8 cellular contexts compared by ENCODE assay signal in genomic region chr5:143401846-143402463, GRCh38. TPM values are rescaled to one million over a fixed set of nuclear protein-coding genes. Genes with fewer than 3 reads are reported as not detected.
DNase-seq lines count a peak whose midpoint lies in the region; ATAC-seq and TF ChIP-seq lines count a peak whose summit lies in the region.

No MANE protein-coding gene starts in this region.

- TF ChIP-seq CTCF in smooth muscle cell (IDR thresholded peaks at IDR 0.05; ENCODE audit: borderline replicate concordance, insufficient read depth, poor library complexity, severe bottlenecking), result no peak
- TF ChIP-seq CTCF in GM13976 (IDR thresholded peaks at IDR 0.05; ENCODE audit: borderline replicate concordance, control extremely low read depth, extremely low read depth, insufficient read depth, missing control alignments), result no peak

- H3K27ac ChIP-seq in smooth muscle cell (ENCODE audit: low read depth), result peak overlapping the region; percentile 100

- peak overlapping the region; percentile 89 for H3K4me2 ChIP-seq in smooth muscle cell

- H3K27me3 ChIP-seq in smooth muscle cell (ENCODE audit: low read depth), result no peaks in the 10 kb centered on the region

- H3K36me3 ChIP-seq in smooth muscle cell (ENCODE audit: low read depth), result no peaks in the 10 kb centered on the region

- H3K27ac Mint-ChIP-seq in stimulated activated naive CD8-positive, alpha-beta T cell treated with anti-CD3 and anti-CD28 coated beads, Interleukin-15, Interleukin-2, amounts not matched to agents 100 ng/mL and 50 ng/mL, for 24 hours, result peak overlapping the region; percentile 88
- H3K27ac Mint-ChIP-seq in activated T-helper 2 cell treated with anti-CD3 and anti-CD28 coated beads, Interferon-gamma antibody, Interleukin-2, Interleukin-4, amounts not matched to agents 10 μg/mL and 5 μg/mL and 100 μg/mL, durations not matched to agents 14 hours and 24 hours and 36 hours, result peak overlapping the region; percentile 60

- in situ Hi-C loops in GM13976 (cut with MboI; ENCODE audit: low sequenced_read_pairs, unreplicated experiment), result loop anchor here (10.0 to 25.0 kb wide), 2 partner anchors 423 to 560 kb away; no protein-coding TSS in a partner anchor

- H3K4me1 ChIP-seq in smooth muscle cell (ENCODE audit: low read depth), result peaks cover 41% of the 10 kb centered on the region

- 15% methylated on average over 19 of the region's 19 CpGs for WGBS in smooth muscle cell (ENCODE audit: low lambda C conversion rate)

- peak overlapping the region; percentile 96 for H3K9ac ChIP-seq in smooth muscle cell (ENCODE audit: low read depth)

- ATAC-seq in stimulated activated naive CD8-positive, alpha-beta T cell treated with anti-CD3 and anti-CD28 coated beads, Interleukin-15, Interleukin-2, amounts not matched to agents 100 U/mL and 50 U/mL, for 24 hours, result no peak

- H3F3A ChIP-seq in smooth muscle cell (ENCODE audit: low read depth), result peaks cover 6% of the 10 kb centered on the region

- peaks cover 58% of the 10 kb centered on the region for H4K20me1 ChIP-seq in smooth muscle cell (ENCODE audit: low read depth)

- no peaks in the 10 kb centered on the region for H3K9me3 ChIP-seq in smooth muscle cell (replicated peaks; ENCODE audit: low read depth)

- no peak for DNase-seq in stimulated activated naive CD8-positive, alpha-beta T cell treated with anti-CD3 and anti-CD28 coated beads, Interleukin-15, Interleukin-2, amounts not matched to agents 100 U/mL and 50 U/mL, for 24 hours
- peak; percentile 20 for DNase-seq in activated T-helper 2 cell treated with anti-CD3 and anti-CD28 coated beads, Interferon-gamma antibody, Interleukin-2, Interleukin-4, amounts not matched to agents 10 μg/mL and 5 μg/mL and 100 μg/mL, durations not matched to agents 14 hours and 24 hours and 36 hours (ENCODE audit: low spot score)
- no peak for DNase-seq in smooth muscle cell (lab: John Stamatoyannopoulos, UW; ENCODE audit: unreplicated experiment)
- no peak for DNase-seq in LoVo (ENCODE audit: low spot score)
- no peak for DNase-seq in D341Med (ENCODE audit: low spot score)
- no peak for DNase-seq in GM13976 (ENCODE audit: low spot score)

- peaks cover 63% of the 10 kb centered on the region for H3K4me1 Mint-ChIP-seq in stimulated activated naive CD8-positive, alpha-beta T cell treated with anti-CD3 and anti-CD28 coated beads, Interleukin-15, Interleukin-2, amounts not matched to agents 100 ng/mL and 50 ng/mL, for 24 hours (ENCODE audit: low read depth)
- H3K4me1 Mint-ChIP-seq in activated T-helper 2 cell treated with anti-CD3 and anti-CD28 coated beads, Interferon-gamma antibody, Interleukin-2, Interleukin-4, amounts not matched to agents 10 μg/mL and 5 μg/mL and 100 μg/mL, durations not matched to agents 14 hours and 24 hours and 36 hours (ENCODE audit: low read depth), result peaks cover 47% of the 10 kb centered on the region

- H3K27me3 Mint-ChIP-seq in stimulated activated naive CD8-positive, alpha-beta T cell treated with anti-CD3 and anti-CD28 coated beads, Interleukin-15, Interleukin-2, amounts not matched to agents 100 ng/mL and 50 ng/mL, for 24 hours, result no peaks in the 10 kb centered on the region
- no peaks in the 10 kb centered on the region for H3K27me3 Mint-ChIP-seq in activated T-helper 2 cell treated with anti-CD3 and anti-CD28 coated beads, Interferon-gamma antibody, Interleukin-2, Interleukin-4, amounts not matched to agents 10 μg/mL and 5 μg/mL and 100 μg/mL, durations not matched to agents 14 hours and 24 hours and 36 hours (ENCODE audit: low read depth)

- peaks cover 38% of the 10 kb centered on the region for H3K36me3 Mint-ChIP-seq in stimulated activated naive CD8-positive, alpha-beta T cell treated with anti-CD3 and anti-CD28 coated beads, Interleukin-15, Interleukin-2, amounts not matched to agents 100 ng/mL and 50 ng/mL, for 24 hours (ENCODE audit: low read depth)
- peaks cover 57% of the 10 kb centered on the region for H3K36me3 Mint-ChIP-seq in activated T-helper 2 cell treated with anti-CD3 and anti-CD28 coated beads, Interferon-gamma antibody, Interleukin-2, Interleukin-4, amounts not matched to agents 10 μg/mL and 5 μg/mL and 100 μg/mL, durations not matched to agents 14 hours and 24 hours and 36 hours (ENCODE audit: low read depth)

- no peaks in the 10 kb centered on the region for H3K9me3 Mint-ChIP-seq in stimulated activated naive CD8-positive, alpha-beta T cell treated with anti-CD3 and anti-CD28 coated beads, Interleukin-15, Interleukin-2, amounts not matched to agents 100 ng/mL and 50 ng/mL, for 24 hours
- H3K9me3 Mint-ChIP-seq in activated T-helper 2 cell treated with anti-CD3 and anti-CD28 coated beads, Interferon-gamma antibody, Interleukin-2, Interleukin-4, amounts not matched to agents 10 μg/mL and 5 μg/mL and 100 μg/mL, durations not matched to agents 14 hours and 24 hours and 36 hours, result peaks cover 7% of the 10 kb centered on the region

- H3K4me3 ChIP-seq in iPS-11a (ENCODE audit: low read depth, low read length), result peak overlapping the region; percentile 61
- H3K4me3 ChIP-seq in smooth muscle cell, result peak overlapping the region; percentile 94

- peaks cover 65% of the 10 kb centered on the region for H3K79me2 ChIP-seq in smooth muscle cell (ENCODE audit: low read depth)

- H3K4me3 Mint-ChIP-seq in stimulated activated naive CD8-positive, alpha-beta T cell treated with anti-CD3 and anti-CD28 coated beads, Interleukin-15, Interleukin-2, amounts not matched to agents 100 ng/mL and 50 ng/mL, for 24 hours, result peak overlapping the region; percentile 92
- peak overlapping the region; percentile 81 for H3K4me3 Mint-ChIP-seq in activated T-helper 2 cell treated with anti-CD3 and anti-CD28 coated beads, Interferon-gamma antibody, Interleukin-2, Interleukin-4, amounts not matched to agents 10 μg/mL and 5 μg/mL and 100 μg/mL, durations not matched to agents 14 hours and 24 hours and 36 hours (ENCODE audit: low read depth)

- no peak overlapping the region for H2AFZ ChIP-seq in smooth muscle cell (ENCODE audit: low read depth)

- intact Hi-C loops in activated T-helper 2 cell treated with anti-CD3 and anti-CD28 coated beads, Interferon-gamma antibody, Interleukin-2, Interleukin-4, amounts not matched to agents 10 μg/mL and 5 μg/mL and 100 μg/mL, durations not matched to agents 14 hours and 24 hours and 36 hours (cut with micrococcal nuclease), result loop anchor here (2.0 to 5.0 kb wide), 6 partner anchors 50 to 770 kb away; partner anchors contain the start of genes KCTD16 and YIPF5

RNA-seq across cellular contexts. Expression of gene NR3C1, which starts 1.5 kb away (rescaled TPM):
- total RNA-seq in activated T-helper 2 cell treated with anti-CD3 and anti-CD28 coated beads, Interferon-gamma antibody, Interleukin-2, Interleukin-4, amounts not matched to agents 10 μg/mL and 5 μg/mL and 100 μg/mL, durations not matched to agents 14 hours and 24 hours and 36 hours, result 51.3 and 52.0 TPM in 2 replicates
- 101 and 103 TPM in 2 replicates for total RNA-seq in smooth muscle cell
- 48.1 and 76.5 TPM in 2 replicates for polyA plus RNA-seq in smooth muscle cell
